In the genomic region with DNA sequence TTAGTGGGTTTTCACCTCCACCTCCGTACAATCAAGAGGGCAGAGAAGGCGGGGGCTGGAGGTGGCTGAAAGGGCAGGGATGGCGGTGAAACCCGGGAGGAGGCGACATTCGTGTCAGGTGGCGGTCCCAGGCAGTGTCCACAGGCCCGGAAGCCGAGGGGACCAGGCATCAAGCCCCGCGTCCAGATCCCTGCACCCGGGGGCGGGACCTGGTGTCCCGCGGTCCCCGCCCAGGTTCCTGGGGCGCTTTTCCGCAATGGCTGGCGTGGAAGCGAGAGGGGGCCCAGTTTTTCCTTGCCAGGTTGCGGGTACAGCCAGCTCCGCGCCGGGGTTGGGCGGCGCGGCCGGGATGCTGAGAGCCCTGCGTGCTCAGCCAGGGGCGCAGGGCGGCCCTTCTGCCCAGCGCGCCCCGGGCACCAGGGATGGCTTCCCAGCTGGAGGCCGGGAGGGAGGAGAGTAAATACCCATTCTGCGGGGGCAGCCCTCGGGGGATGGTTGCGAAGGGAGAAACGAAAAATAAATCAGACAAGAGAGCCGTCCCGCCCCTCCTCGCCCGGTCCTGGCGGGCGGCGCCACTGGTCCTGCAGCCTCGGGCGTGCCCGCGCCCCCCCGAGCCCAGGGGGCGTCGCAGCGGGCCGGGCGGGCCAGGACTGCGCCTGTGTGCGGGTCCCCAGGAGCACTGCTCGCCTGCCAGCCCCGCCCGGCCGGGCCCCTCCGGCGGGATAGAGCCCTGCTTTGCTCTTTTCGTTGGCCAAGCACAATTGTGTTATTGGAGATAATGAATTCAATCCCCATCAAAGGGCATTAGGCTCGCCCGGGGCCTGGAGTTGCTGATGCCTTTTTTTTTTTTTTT, we compare ENCODE assay signal across 10 cellular contexts. TPM values are rescaled to one million over a fixed set of nuclear protein-coding genes. Genes with fewer than 3 reads are reported as not detected.
A peak's percentile ranks its signal among the peaks of the same experiment; 100 is the strongest.
DNase-seq lines count a peak whose midpoint lies in the region; ATAC-seq and TF ChIP-seq lines count a peak whose summit lies in the region.
"Had no signal": no experiment of that assay in that cellular context is flagged by ENCODE, and none has a peak within 500 bp of the region (broad histone marks: within the 10 kb centered on the region; RNA-seq: fewer than 3 reads in every experiment).

No MANE protein-coding gene starts in this region.

- DNase-seq in SIG-M5 treated with dmso at 0.1 percent for 504 hours (lab: John Stamatoyannopoulos, UW; ENCODE audit: unreplicated experiment) (peak; percentile 44), SIG-M5 (lab: John Stamatoyannopoulos, UW) (no peak), Peyer's patch (peak in 2 of 3 donors; percentile 56 to 72), kidney epithelial cell (ENCODE audit: low read depth) (no peak), upper lobe of right lung (peak; percentile 83)
- DNase-seq: activated naive CD8-positive, alpha-beta T cell treated with anti-CD3 and anti-CD28 coated beads, Interleukin-2, amount 10 ng/mL, durations not matched to agents 7 days and 5 days had no signal

- TF ChIP-seq POLR2A in Peyer's patch (IDR thresholded peaks at IDR 0.05), result peak in 1 of 2 donors; percentile 15

- H3K4me3 ChIP-seq in Peyer's patch (peak overlapping the region in 3 of 4 donors; percentile 25 to 62 (median 50)), kidney epithelial cell (ENCODE audit: low read depth, low read length) (peak overlapping the region; percentile 13), upper lobe of right lung (peak overlapping the region; percentile 43)
- H3K4me3 ChIP-seq: SK-N-MC had no signal

- TF ChIP-seq CTCF in Peyer's patch (IDR thresholded peaks at IDR 0.05) (no peak), kidney epithelial cell (IDR thresholded peaks at IDR 0.05; ENCODE audit: insufficient read depth, low read length, poor library complexity, severe bottlenecking) (no peak), upper lobe of right lung (IDR thresholded peaks at IDR 0.05) (no peak)

- H3K4me1 ChIP-seq in Peyer's patch (peaks cover 0 to 10% (median 0%) of the 10 kb centered on the region in 4 donors), upper lobe of right lung (no peaks in the 10 kb centered on the region)

- H3K9me3 ChIP-seq in Peyer's patch, result no peaks in the 10 kb centered on the region
- no peaks in the 10 kb centered on the region for H3K9me3 ChIP-seq in upper lobe of right lung

- H3K27ac ChIP-seq in Peyer's patch, result peak overlapping the region in 3 of 4 donors; percentile 12 to 84 (median 55)
- peak overlapping the region; percentile 78 for H3K27ac ChIP-seq in upper lobe of right lung
- H3K27ac ChIP-seq: SK-N-MC had no signal

- H3K27me3 ChIP-seq in Peyer's patch (peaks cover 0 to 32% of the 10 kb centered on the region in 2 donors), kidney epithelial cell (ENCODE audit: control insufficient read depth, insufficient read depth, low read length) (peaks cover 49% of the 10 kb centered on the region), upper lobe of right lung (peaks cover 43% of the 10 kb centered on the region)

- intact Hi-C loops in upper lobe of right lung (cut with DNase I), result no loop called here

- H3K36me3 ChIP-seq in Peyer's patch, result no peaks in the 10 kb centered on the region
- no peaks in the 10 kb centered on the region for H3K36me3 ChIP-seq in kidney epithelial cell (ENCODE audit: control insufficient read depth, insufficient read depth, low read length)
- H3K36me3 ChIP-seq in upper lobe of right lung, result no peaks in the 10 kb centered on the region

- ATAC-seq in upper lobe of right lung (peak; percentile 82), HG03469 (IDR thresholded peaks at IDR 0.05; ENCODE audit: unreplicated experiment) (no peak), GM21825 (IDR thresholded peaks at IDR 0.05; ENCODE audit: unreplicated experiment) (no peak), GM21515 (IDR thresholded peaks at IDR 0.05; ENCODE audit: unreplicated experiment) (no peak)

RNA-seq across cellular contexts. Expression of gene FOXA1, which starts 11.5 kb away (rescaled TPM):
- total RNA-seq in Peyer's patch (10 to 100 TPM in 3 of 4 donors, 1 to 10 TPM in 1; 7.4 to 24.6 (median 21.4) TPM), kidney epithelial cell (7.4 and 8.2 TPM in 2 replicates), upper lobe of right lung (20.6 TPM)
- total RNA-seq: activated naive CD8-positive, alpha-beta T cell treated with anti-CD3 and anti-CD28 coated beads, Interleukin-2, amount 10 ng/mL, durations not matched to agents 7 days and 5 days had no signal

RNA-seq across cellular contexts. Expression of gene TTC6, which starts 11.8 kb away (rescaled TPM):
- total RNA-seq in Peyer's patch, result 10 to 100 TPM in 1 of 4 donors, 1 to 10 TPM in 2, not detected in 1; 1.8 to 12.7 (median 3.6) TPM
- total RNA-seq in kidney epithelial cell, result 0.13 and 2.8 TPM in 2 replicates
- total RNA-seq in upper lobe of right lung, result 7.9 TPM
- total RNA-seq: activated naive CD8-positive, alpha-beta T cell treated with anti-CD3 and anti-CD28 coated beads, Interleukin-2, amount 10 ng/mL, durations not matched to agents 7 days and 5 days had no signal

Comparison
In these comparisons a context has a peak if more than half of its experiments do, and no peak if none do; other contexts are left out.
1. DNase-seq: peak in SIG-M5 treated with dmso at 0.1 percent for 504 hours (single experiment), Peyer's patch (2 of 3) and upper lobe of right lung (single experiment); none in SIG-M5 (single experiment) and kidney epithelial cell (single experiment).
2. Peak in every context shown above with its lines, with median percentiles within 50 percentile points of each other: H3K4me3 ChIP-seq.